ENCODE assay signal across 8 cellular contexts in the genomic region with DNA sequence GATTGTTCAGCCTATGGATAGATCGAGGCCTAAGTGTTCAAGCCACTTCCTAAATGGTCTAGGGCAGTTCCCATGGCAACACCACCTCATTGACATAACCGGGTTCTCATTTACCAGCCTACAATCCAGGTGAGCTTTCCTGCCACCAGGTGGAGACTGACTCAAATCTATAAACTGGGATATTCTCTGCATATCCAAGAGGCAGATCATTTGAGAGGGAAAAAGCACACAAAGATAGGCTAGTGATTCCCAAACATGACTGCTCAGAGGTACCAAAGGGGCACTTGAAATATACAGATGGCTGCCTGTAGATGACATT.
A peak's percentile ranks its signal among the peaks of the same experiment; 100 is the strongest.
DNase-seq lines count a peak whose midpoint lies in the region; ATAC-seq and TF ChIP-seq lines count a peak whose summit lies in the region.

No MANE protein-coding gene starts in this region.

- H4K20me1 ChIP-seq in fibroblast of lung (ENCODE audit: control insufficient read depth, extremely low read depth, insufficient read depth, low read length) = no peaks in the 10 kb centered on the region

- peak; percentile 78 for DNase-seq in ELF-1 (ENCODE audit: low read depth, low spot score)
- DNase-seq in NCI-H748 (lab: John Stamatoyannopoulos, UW; ENCODE audit: unreplicated experiment) = peak; percentile 94
- DNase-seq in fibroblast of lung (ENCODE audit: low read depth in 2 of 2) = peak; percentile 4 to 12
- peak; percentile 51 for DNase-seq in stomach
- DNase-seq in activated gamma-delta T cell treated with Interleukin-2 at 50 U/mL for 16 hours = no peak
- DNase-seq in aorta = no peak

- no peak overlapping the region for H2AFZ ChIP-seq in fibroblast of lung (ENCODE audit: low read length)

- H3K27ac ChIP-seq in fibroblast of lung (ENCODE audit: insufficient read depth, low read length) (no peak overlapping the region), stomach (no peak overlapping the region), aorta (ENCODE audit: low read depth in 1 of 2, low read length in 2 of 2) (no peak overlapping the region)

- no peaks in the 10 kb centered on the region for H3K79me2 ChIP-seq in fibroblast of lung (ENCODE audit: control insufficient read depth, insufficient read depth, low read length)

- H3K36me3 ChIP-seq in fibroblast of lung (ENCODE audit: control insufficient read depth, insufficient read depth, low read length) (no peaks in the 10 kb centered on the region), stomach (no peaks in the 10 kb centered on the region), aorta (ENCODE audit: control insufficient read depth in 1 of 2, insufficient read depth in 2 of 2, low read length in 1 of 2) (no peaks in the 10 kb centered on the region)

- H3K4me3 ChIP-seq in fibroblast of lung (replicated peaks in 1 of 4; ENCODE audit: control extremely low read depth in 1 of 4, insufficient read depth in 1 of 4, low read depth in 3 of 4, low read length in 4 of 4) = no peak overlapping the region
- H3K4me3 ChIP-seq in stomach = no peak overlapping the region
- H3K4me3 ChIP-seq in aorta (ENCODE audit: low read length in 2 of 2) = no peak overlapping the region

- ATAC-seq in HG02610 (IDR thresholded peaks at IDR 0.05; ENCODE audit: unreplicated experiment) (peak; percentile 22), HG03460 (IDR thresholded peaks at IDR 0.05; ENCODE audit: unreplicated experiment) (no peak), aorta (ENCODE audit: low FRiP score) (no peak)

- 14 to 46% (median 25%) methylated on average over 2 of the region's 2 CpGs for WGBS in stomach, 5 donors
- WGBS in aorta, 2 donors = 66 to 68% methylated on average over 2 of the region's 2 CpGs

- intact Hi-C loops in stomach (cut with DNase I; ENCODE audit: low total_unique reads) (no loop called here), aorta (cut with DNase I) (no loop called here)

- H3K27me3 ChIP-seq in fibroblast of lung (ENCODE audit: control insufficient read depth, insufficient read depth, low read length) (peaks cover 3% of the 10 kb centered on the region), stomach (no peaks in the 10 kb centered on the region), aorta (ENCODE audit: control insufficient read depth in 1 of 2, insufficient read depth in 2 of 2, low read length in 1 of 2) (no peaks in the 10 kb centered on the region)

- TF ChIP-seq CTCF in fibroblast of lung (conservative IDR thresholded peaks at IDR 0.05 in 1 of 2, IDR thresholded peaks at IDR 0.05 in 1 of 2; ENCODE audit: low read depth in 1 of 2, low read length in 2 of 2) (peak in 1 of 2 donors; percentile 20), stomach (IDR thresholded peaks at IDR 0.05) (peak in 5 of 7 experiments; percentile 27 to 51 (median 29))

- no peak for TF ChIP-seq POLR2A in stomach (IDR thresholded peaks at IDR 0.05)

- no peak for TF ChIP-seq EP300 in stomach (IDR thresholded peaks at IDR 0.05)

- H3K4me1 ChIP-seq in fibroblast of lung (ENCODE audit: control insufficient read depth, extremely low read depth, insufficient read depth, low read length) (no peaks in the 10 kb centered on the region), stomach (no peaks in the 10 kb centered on the region), aorta (ENCODE audit: control insufficient read depth in 1 of 2, insufficient read depth in 2 of 2, low read length in 2 of 2) (no peaks in the 10 kb centered on the region)

- no peak overlapping the region for H3K4me2 ChIP-seq in fibroblast of lung (ENCODE audit: extremely low read depth, insufficient read depth, low read length)

- H3K9me3 ChIP-seq in fibroblast of lung (ENCODE audit: control insufficient read depth, insufficient read depth, low read depth, low read length) (no peaks in the 10 kb centered on the region), stomach (no peaks in the 10 kb centered on the region), aorta (ENCODE audit: control insufficient read depth, low read length) (no peaks in the 10 kb centered on the region)

- no peak overlapping the region for H3K9ac ChIP-seq in fibroblast of lung (ENCODE audit: insufficient read depth, low read length)

Comparison
In these comparisons a context has a peak if more than half of its experiments do, and no peak if none do; other contexts are left out.
1. DNase-seq: peak in ELF-1 (single experiment), NCI-H748 (single experiment), fibroblast of lung (2 of 2) and stomach (single experiment); none in activated gamma-delta T cell treated with Interleukin-2 at 50 U/mL for 16 hours (single experiment) and aorta (0 of 2).